In genomic region chr7:74043523-74043951, GRCh38 we compare ENCODE assay signal across 1 cellular context.
TF ChIP-seq lines count a peak whose summit lies in the region.

No MANE protein-coding gene starts in this region.

TF ChIP-seq in IMR-90, 13 proteins besides CTCF, POLR2A, EP300 and RAD21:
- no peak for TF ChIP-seq USF2 (IDR thresholded peaks at IDR 0.05; ENCODE audit: low read depth, low read length)
- TF ChIP-seq FOS (IDR thresholded peaks at IDR 0.05; ENCODE audit: low read depth, low read length) = no peak
- TF ChIP-seq, protein P1, sequence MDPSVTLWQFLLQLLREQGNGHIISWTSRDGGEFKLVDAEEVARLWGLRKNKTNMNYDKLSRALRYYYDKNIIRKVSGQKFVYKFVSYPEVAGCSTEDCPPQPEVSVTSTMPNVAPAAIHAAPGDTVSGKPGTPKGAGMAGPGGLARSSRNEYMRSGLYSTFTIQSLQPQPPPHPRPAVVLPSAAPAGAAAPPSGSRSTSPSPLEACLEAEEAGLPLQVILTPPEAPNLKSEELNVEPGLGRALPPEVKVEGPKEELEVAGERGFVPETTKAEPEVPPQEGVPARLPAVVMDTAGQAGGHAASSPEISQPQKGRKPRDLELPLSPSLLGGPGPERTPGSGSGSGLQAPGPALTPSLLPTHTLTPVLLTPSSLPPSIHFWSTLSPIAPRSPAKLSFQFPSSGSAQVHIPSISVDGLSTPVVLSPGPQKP (IDR thresholded peaks at IDR 0.05; ENCODE audit: borderline replicate concordance, low read depth, low read length) = no peak
- no peak for TF ChIP-seq MAZ (IDR thresholded peaks at IDR 0.05; ENCODE audit: borderline replicate concordance, low read depth, low read length)
- TF ChIP-seq SMC3 (IDR thresholded peaks at IDR 0.05; ENCODE audit: low read depth, low read length) = no peak
- TF ChIP-seq BHLHE40 (IDR thresholded peaks at IDR 0.05; ENCODE audit: low read depth, low read length) = no peak
- TF ChIP-seq CEBPB (IDR thresholded peaks at IDR 0.05; ENCODE audit: low read depth, low read length) = no peak
